1 cellular context compared by ENCODE assay signal in genomic region chr12:4134833-4135597, GRCh38.
TF ChIP-seq lines count a peak whose summit lies in the region.

No MANE protein-coding gene starts in this region.

TF ChIP-seq in GM23338, 12 proteins besides CTCF, POLR2A, EP300 and RAD21 (continued from another document):
- TF ChIP-seq ZNF462 (CRISPR knock-in tag; IDR thresholded peaks at IDR 0.05) = peak; percentile 34; the same call in 1 of the 2 replicates
- peak; percentile 60; the same call in 1 of the 2 replicates for TF ChIP-seq NANOG (IDR thresholded peaks at IDR 0.05; ENCODE audit: borderline replicate concordance)
- TF ChIP-seq POLR2AphosphoS5 (IDR thresholded peaks at IDR 0.05; ENCODE audit: low read depth) = peak; percentile 54; the same call in 1 of the 2 replicates
